Comparison of ENCODE assay signal across 23 cellular contexts in genomic region chr1:190957565-190957964, GRCh38.
DNase-seq lines count a peak whose midpoint lies in the region; ATAC-seq and TF ChIP-seq lines count a peak whose summit lies in the region.
"Had no signal": no experiment of that assay in that cellular context is flagged by ENCODE, and none has a peak within 500 bp of the region (broad histone marks: within the 10 kb centered on the region; RNA-seq: fewer than 3 reads in every experiment).

No MANE protein-coding gene starts in this region.

- H3K27me3 ChIP-seq in breast epithelium: no peaks in the 10 kb centered on the region
- H3K27me3 ChIP-seq: ovary, sigmoid colon, SJSA1, thyroid gland had no signal

- DNase-seq in MCF 10A (ENCODE audit: unreplicated experiment): peak; percentile 24
- no peak for DNase-seq in breast epithelium (ENCODE audit: low spot score in 2 of 2)
- peak; percentile 6 for DNase-seq in NAMALWA (ENCODE audit: low spot score)
- DNase-seq in astrocyte of the spinal cord (ENCODE audit: low read depth, low spot score): peak; percentile 16
- DNase-seq in retinal pigment epithelial cell (ENCODE audit: low read depth): no peak
- DNase-seq in dermis blood vessel endothelial cell: no peak
- DNase-seq: activated T-cell treated with anti-CD3 and anti-CD28 coated beads, Interleukin-2, amount 50 U/mL, for 72 hours; foreskin melanocyte; GOT3; hypothalamus; NCI-H2107; NCI-H526 treated with DMSO at 0.1 percent for 48 hours; ovary; sigmoid colon; stimulated activated naive CD4-positive, alpha-beta T cell; thyroid gland had no signal

- H3K27ac ChIP-seq in breast epithelium: no peak overlapping the region
- H3K27ac ChIP-seq: epithelial cell of prostate, ovary, sigmoid colon, SJSA1, thyroid gland had no signal

- H3K27ac Mint-ChIP-seq in MCF 10A (ENCODE audit: low read depth, unreplicated experiment): peak overlapping the region; percentile 37
- H3K27ac Mint-ChIP-seq in stimulated activated memory B cell treated with anti-CD40 and anti-IgM and Interleukin-4, amounts not matched to agents 10 μg/mL and 1 μg/mL and 100 μg/mL, for 72 hours: no peak overlapping the region
- H3K27ac Mint-ChIP-seq: activated naive CD8-positive, alpha-beta T cell; activated T-cell treated with anti-CD3 and anti-CD28 coated beads, Interleukin-2, amount 50 U/mL, for 72 hours; T-helper 2 cell treated with Interferon-gamma antibody and Interleukin-4, amounts not matched to agents 5 μg/mL and 100 μg/mL, for 36 hours had no signal

- H3K4me1 ChIP-seq in breast epithelium: no peaks in the 10 kb centered on the region
- H3K4me1 ChIP-seq: sigmoid colon, SJSA1, thyroid gland had no signal

- intact Hi-C loops in MCF 10A (cut with micrococcal nuclease) (no loop called here), breast epithelium (cut with DNase I; ENCODE audit: low total_unique reads) (no loop called here)

- TF ChIP-seq CTCF in MCF 10A (IDR thresholded peaks at IDR 0.05; ENCODE audit: unreplicated experiment) (peak; percentile 37), breast epithelium (IDR thresholded peaks at IDR 0.05) (no peak), astrocyte of the spinal cord (IDR thresholded peaks at IDR 0.05; ENCODE audit: low read depth, low read length) (peak; percentile 21), retinal pigment epithelial cell (conservative IDR thresholded peaks at IDR 0.05; ENCODE audit: low read depth, low read length) (peak; percentile 13)

- no peaks in the 10 kb centered on the region for H3K9me3 Mint-ChIP-seq in MCF 10A (ENCODE audit: unreplicated experiment)
- no peaks in the 10 kb centered on the region for H3K9me3 Mint-ChIP-seq in stimulated activated memory B cell treated with anti-CD40 and anti-IgM and Interleukin-4, amounts not matched to agents 10 μg/mL and 1 μg/mL and 100 μg/mL, for 72 hours

- peaks cover 6% of the 10 kb centered on the region for H3K4me1 Mint-ChIP-seq in MCF 10A (ENCODE audit: insufficient read depth, unreplicated experiment)
- no peaks in the 10 kb centered on the region for H3K4me1 Mint-ChIP-seq in stimulated activated memory B cell treated with anti-CD40 and anti-IgM and Interleukin-4, amounts not matched to agents 10 μg/mL and 1 μg/mL and 100 μg/mL, for 72 hours

- no peaks in the 10 kb centered on the region for H3K36me3 ChIP-seq in breast epithelium
- H3K36me3 ChIP-seq: ovary, sigmoid colon, SJSA1, thyroid gland had no signal

- BruUV-seq in MCF 10A (replicated peaks; lab: Mats Ljungman, UMichigan): no TSS peak

- H3K27me3 Mint-ChIP-seq in MCF 10A (ENCODE audit: insufficient read depth, unreplicated experiment): no peaks in the 10 kb centered on the region
- H3K27me3 Mint-ChIP-seq in stimulated activated memory B cell treated with anti-CD40 and anti-IgM and Interleukin-4, amounts not matched to agents 10 μg/mL and 1 μg/mL and 100 μg/mL, for 72 hours: no peaks in the 10 kb centered on the region
- H3K27me3 Mint-ChIP-seq: activated naive CD8-positive, alpha-beta T cell had no signal

- H3K4me3 ChIP-seq in breast epithelium (no peak overlapping the region), astrocyte of the spinal cord (ENCODE audit: low read depth, low read length) (no peak overlapping the region), retinal pigment epithelial cell (ENCODE audit: low read length) (no peak overlapping the region)
- H3K4me3 ChIP-seq: ovary, sigmoid colon, SJSA1, thyroid gland had no signal

- H3K4me3 Mint-ChIP-seq in MCF 10A (ENCODE audit: unreplicated experiment): no peak overlapping the region
- no peak overlapping the region for H3K4me3 Mint-ChIP-seq in stimulated activated memory B cell treated with anti-CD40 and anti-IgM and Interleukin-4, amounts not matched to agents 10 μg/mL and 1 μg/mL and 100 μg/mL, for 72 hours
- H3K4me3 Mint-ChIP-seq: activated naive CD8-positive, alpha-beta T cell; activated T-cell treated with anti-CD3 and anti-CD28 coated beads, Interleukin-2, amount 50 U/mL, for 72 hours; T-helper 2 cell treated with Interferon-gamma antibody and Interleukin-4, amounts not matched to agents 5 μg/mL and 100 μg/mL, for 36 hours had no signal

- no peaks in the 10 kb centered on the region for H3K9me3 ChIP-seq in breast epithelium
- H3K9me3 ChIP-seq: ovary, sigmoid colon, thyroid gland had no signal

- CTCF ChIA-PET in MCF 10A (lab: Yijun Ruan, JAX): no interaction called here

- no peaks in the 10 kb centered on the region for H3K36me3 Mint-ChIP-seq in MCF 10A (ENCODE audit: insufficient read depth, unreplicated experiment)
- H3K36me3 Mint-ChIP-seq in stimulated activated memory B cell treated with anti-CD40 and anti-IgM and Interleukin-4, amounts not matched to agents 10 μg/mL and 1 μg/mL and 100 μg/mL, for 72 hours: no peaks in the 10 kb centered on the region
- H3K36me3 Mint-ChIP-seq: activated naive CD8-positive, alpha-beta T cell had no signal

- no peak for TF ChIP-seq POLR2A in breast epithelium (IDR thresholded peaks at IDR 0.05)

- in situ Hi-C loops in astrocyte of the spinal cord (cut with HindIII; ENCODE audit: low sequenced_read_pairs): no loop called here

- POLR2A ChIA-PET in MCF 10A (lab: Yijun Ruan, JAX): no interaction called here

- no peak for ATAC-seq in GM19397 (IDR thresholded peaks at IDR 0.05; ENCODE audit: unreplicated experiment)
- ATAC-seq in stimulated activated memory B cell treated with anti-CD40 and anti-IgM and Interleukin-4, amounts not matched to agents 10 μg/mL and 1 μg/mL and 100 μg/mL, for 72 hours: no peak
- ATAC-seq: activated CD4-positive, CD25-positive, alpha-beta regulatory T cell treated with anti-CD3 and anti-CD28 coated beads, Interleukin-2, amount 50 U/mL, for 24 hours; activated T-cell treated with anti-CD3 and anti-CD28 coated beads, Interleukin-2, amount 50 U/mL, for 72 hours had no signal

Comparison
In these comparisons a context has a peak if more than half of its experiments do, and no peak if none do; other contexts are left out.
1. DNase-seq: peak in MCF 10A (single experiment), NAMALWA (single experiment) and astrocyte of the spinal cord (single experiment); none in breast epithelium (0 of 2), retinal pigment epithelial cell (single experiment) and dermis blood vessel endothelial cell (single experiment).
2. CTCF ChIP-seq: peak in MCF 10A (single experiment), astrocyte of the spinal cord (single experiment) and retinal pigment epithelial cell (single experiment); none in breast epithelium (0 of 3).